ENCODE assay signal across 8 cellular contexts in genomic region chr1:112619518-112620458, GRCh38. TPM values are rescaled to one million over a fixed set of nuclear protein-coding genes. Genes with fewer than 3 reads are reported as not detected.
DNase-seq lines count a peak whose midpoint lies in the region; ATAC-seq and TF ChIP-seq lines count a peak whose summit lies in the region.

CAPZA1 (plus strand) TSS chr1:112619832; CDS start chr1:112619845, 13 bp downstream.

- intact Hi-C loops in left lung (cut with DNase I), result loop anchor here in 1 of 2 donors (10.0 kb wide), 3 partner anchors 55 to 115 kb away; partner anchors contain the start of genes MOV10, RHOC and WNT2B

- H3K4me3 ChIP-seq in left lung, result peak within 1 kb of the TSS; percentile 86 to 89

- peak; percentile 91 for DNase-seq in NCI-H748 (lab: John Stamatoyannopoulos, UW; ENCODE audit: unreplicated experiment)
- DNase-seq in activated CD4-positive, alpha-beta T cell treated with anti-CD3 and anti-CD28 coated beads, Interleukin-2, amount 50 U/mL, for 1 hour, result peak; percentile 89
- peak; percentile 89 for DNase-seq in dedifferentiated amniotic fluid mesenchymal stem cell (ENCODE audit: extremely low spot score)
- peak; percentile 94 to 97 for DNase-seq in left lung
- DNase-seq in stimulated activated CD4-positive, alpha-beta T cell treated with anti-CD3 and anti-CD28 coated beads, Interleukin-2, amount 100 ng/mL, for 4 hours (ENCODE audit: low read depth), result peak; percentile 84

- peaks cover 0 to 13% of the 10 kb centered on the region in 2 donors for H3K36me3 ChIP-seq in left lung

- no peaks in the 10 kb centered on the region for H3K9me3 ChIP-seq in left lung

- no peaks in the 10 kb centered on the region for H3K27me3 ChIP-seq in left lung

- peak within 1 kb of the TSS; percentile 98 for H3K27ac ChIP-seq in C4-2B
- H3K27ac ChIP-seq in left lung, result peak within 1 kb of the TSS; percentile 98 to 99

- TF ChIP-seq CTCF in C4-2B (conservative IDR thresholded peaks at IDR 0.05), result no peak
- TF ChIP-seq CTCF in left lung (IDR thresholded peaks at IDR 0.05), result no peak

- H3K4me1 ChIP-seq in left lung, result peaks cover 26 to 61% of the 10 kb centered on the region in 2 donors

- ATAC-seq in GM19372 (IDR thresholded peaks at IDR 0.05; ENCODE audit: low read depth, unreplicated experiment) (peak; percentile 80), HG03521 (IDR thresholded peaks at IDR 0.05; ENCODE audit: unreplicated experiment) (peak; percentile 90), left lung (peak; percentile 97)

RNA-seq across cellular contexts. Expression of gene CAPZA1, which starts in this region (rescaled TPM):
- 100 to 1,000 TPM; 122 to 167 TPM for total RNA-seq in left lung

Comparison
In these comparisons a context has a peak if more than half of its experiments do, and no peak if none do; other contexts are left out.
1. Peak in every context shown above with its lines: DNase-seq, ATAC-seq, H3K4me3 ChIP-seq and H3K27ac ChIP-seq.